ENCODE assay signal across 24 cellular contexts in genomic region chr3:26089249-26089648, GRCh38.
"Had no signal": no experiment of that assay in that cellular context is flagged by ENCODE, and none has a peak within 500 bp of the region (broad histone marks: within the 10 kb centered on the region; RNA-seq: fewer than 3 reads in every experiment).

No MANE protein-coding gene starts in this region.

- H3K27me3 Mint-ChIP-seq: stimulated activated memory B cell treated with anti-CD40 and anti-IgM and Interleukin-4, amounts not matched to agents 10 μg/mL and 1 μg/mL and 100 μg/mL, for 72 hours; stimulated activated naive B cell treated with anti-CD40 and anti-IgM and Interleukin-4, amounts not matched to agents 10 μg/mL and 1 μg/mL and 100 μg/mL, for 72 hours; stimulated activated naive CD8-positive, alpha-beta T cell treated with anti-CD3 and anti-CD28 coated beads, Interleukin-15, amount 100 ng/mL, for 72 hours; stimulated activated naive CD8-positive, alpha-beta T cell treated with anti-CD3 and anti-CD28 coated beads, Interleukin-15, Interleukin-2, amounts not matched to agents 100 ng/mL and 50 ng/mL, for 24 hours; type B pancreatic cell had no signal

- H3K27ac Mint-ChIP-seq: stimulated activated effector memory CD8-positive, alpha-beta T cell treated with anti-CD3 and anti-CD28 coated beads, Interleukin-12 subunit alpha, Interleukin-12 subunit beta, amount 100 ng/mL, for 72 hours; stimulated activated memory B cell treated with anti-CD40 and anti-IgM and Interleukin-4, amounts not matched to agents 10 μg/mL and 1 μg/mL and 100 μg/mL, for 72 hours; stimulated activated naive B cell treated with anti-CD40 and anti-IgM and Interleukin-4, amounts not matched to agents 10 μg/mL and 1 μg/mL and 100 μg/mL, for 72 hours; stimulated activated naive CD8-positive, alpha-beta T cell treated with anti-CD3 and anti-CD28 coated beads, Interleukin-15, amount 100 ng/mL, for 72 hours; stimulated activated naive CD8-positive, alpha-beta T cell treated with anti-CD3 and anti-CD28 coated beads, Interleukin-15, Interleukin-2, amounts not matched to agents 100 ng/mL and 50 ng/mL, for 24 hours; type B pancreatic cell had no signal

- H3K4me3 Mint-ChIP-seq: stimulated activated effector memory CD8-positive, alpha-beta T cell treated with anti-CD3 and anti-CD28 coated beads, Interleukin-12 subunit alpha, Interleukin-12 subunit beta, amount 100 ng/mL, for 72 hours; stimulated activated memory B cell treated with anti-CD40 and anti-IgM and Interleukin-4, amounts not matched to agents 10 μg/mL and 1 μg/mL and 100 μg/mL, for 72 hours; stimulated activated naive B cell treated with anti-CD40 and anti-IgM and Interleukin-4, amounts not matched to agents 10 μg/mL and 1 μg/mL and 100 μg/mL, for 72 hours; stimulated activated naive CD8-positive, alpha-beta T cell treated with anti-CD3 and anti-CD28 coated beads, Interleukin-15, amount 100 ng/mL, for 72 hours; stimulated activated naive CD8-positive, alpha-beta T cell treated with anti-CD3 and anti-CD28 coated beads, Interleukin-15, Interleukin-2, amounts not matched to agents 100 ng/mL and 50 ng/mL, for 24 hours; type B pancreatic cell had no signal

- H3K36me3 Mint-ChIP-seq: stimulated activated effector memory CD8-positive, alpha-beta T cell treated with anti-CD3 and anti-CD28 coated beads, Interleukin-12 subunit alpha, Interleukin-12 subunit beta, amount 100 ng/mL, for 72 hours; stimulated activated memory B cell treated with anti-CD40 and anti-IgM and Interleukin-4, amounts not matched to agents 10 μg/mL and 1 μg/mL and 100 μg/mL, for 72 hours had no signal

- H3K4me1 Mint-ChIP-seq: stimulated activated effector memory CD8-positive, alpha-beta T cell treated with anti-CD3 and anti-CD28 coated beads, Interleukin-12 subunit alpha, Interleukin-12 subunit beta, amount 100 ng/mL, for 72 hours; stimulated activated memory B cell treated with anti-CD40 and anti-IgM and Interleukin-4, amounts not matched to agents 10 μg/mL and 1 μg/mL and 100 μg/mL, for 72 hours; stimulated activated naive B cell treated with anti-CD40 and anti-IgM and Interleukin-4, amounts not matched to agents 10 μg/mL and 1 μg/mL and 100 μg/mL, for 72 hours; stimulated activated naive CD8-positive, alpha-beta T cell treated with anti-CD3 and anti-CD28 coated beads, Interleukin-15, amount 100 ng/mL, for 72 hours had no signal

- DNase-seq: stimulated activated CD4-positive, alpha-beta T cell treated with anti-CD3 and anti-CD28 coated beads, Interleukin-2, amount 100 ng/mL, for 48 hours; stimulated activated CD4-positive, alpha-beta T cell treated with anti-CD3 and anti-CD28 coated beads, Interleukin-4, amount 100 ng/mL, for 1 hour; stimulated activated CD4-positive, alpha-beta T cell treated with anti-CD3 and anti-CD28 coated beads, Interleukin-4, amount 100 ng/mL, for 24 hours; stimulated activated CD4-positive, alpha-beta T cell treated with anti-CD3 and anti-CD28 coated beads, Interleukin-4, amount 100 ng/mL, for 4 hours; stimulated activated CD8-positive, alpha-beta memory T cell treated with anti-CD3 and anti-CD28 coated beads, Interleukin-4, amount 100 ng/mL, for 48 hours; stimulated activated naive B cell treated with anti-CD40 and anti-IgM and Interleukin-4, amounts not matched to agents 10 μg/mL and 1 μg/mL and 100 μg/mL, for 72 hours; stimulated activated naive CD4-positive, alpha-beta T cell; stimulated activated naive CD4-positive, alpha-beta T cell treated with Interleukin-2 at 50 U/mL for 16 hours; stimulated activated naive CD8-positive, alpha-beta T cell treated with anti-CD3 and anti-CD28 coated beads, Interleukin-15, amount 100 ng/mL, for 72 hours; stimulated activated naive CD8-positive, alpha-beta T cell treated with anti-CD3 and anti-CD28 coated beads, Interleukin-15, Interleukin-2, amounts not matched to agents 100 U/mL and 50 U/mL, for 24 hours; stomach; substantia nigra; testis; thyroid gland; tibial artery; transverse colon; trophoblast cell; upper lobe of left lung; upper lobe of right lung; uterus had no signal

- ATAC-seq: stimulated activated effector memory CD8-positive, alpha-beta T cell treated with anti-CD3 and anti-CD28 coated beads, Interleukin-12 subunit alpha, Interleukin-12 subunit beta, amount 100 ng/mL, for 72 hours; stimulated activated memory B cell treated with anti-CD40 and anti-IgM and Interleukin-4, amounts not matched to agents 10 μg/mL and 1 μg/mL and 100 μg/mL, for 72 hours; stimulated activated naive B cell treated with anti-CD40 and anti-IgM and Interleukin-4, amounts not matched to agents 10 μg/mL and 1 μg/mL and 100 μg/mL, for 72 hours; stimulated activated naive CD8-positive, alpha-beta T cell treated with anti-CD3 and anti-CD28 coated beads, Interleukin-15, amount 100 ng/mL, for 72 hours; stimulated activated naive CD8-positive, alpha-beta T cell treated with anti-CD3 and anti-CD28 coated beads, Interleukin-15, Interleukin-2, amounts not matched to agents 100 U/mL and 50 U/mL, for 24 hours; upper lobe of right lung had no signal
